Comparison of ENCODE assay signal across 9 cellular contexts in the genomic region with DNA sequence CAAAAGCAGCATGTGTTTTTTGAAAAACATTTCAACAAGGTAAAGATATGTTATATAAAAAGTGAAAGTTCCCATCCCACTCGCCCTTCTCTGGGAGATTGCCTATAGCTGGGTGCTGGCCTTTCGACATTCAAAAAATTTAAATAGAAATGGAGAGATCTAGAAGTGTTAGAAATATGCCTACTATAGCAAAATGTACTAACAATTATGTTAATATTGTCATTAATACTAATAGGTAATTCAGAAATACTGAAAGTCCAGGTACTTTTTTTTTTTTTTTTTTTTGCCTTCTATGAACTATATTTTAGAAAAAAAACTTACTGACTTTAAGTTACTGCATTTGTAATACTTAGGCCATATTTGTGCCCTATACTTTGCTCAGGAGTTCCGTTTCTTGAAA.
A peak's percentile ranks its signal among the peaks of the same experiment; 100 is the strongest.
DNase-seq lines count a peak whose midpoint lies in the region; ATAC-seq, FAIRE-seq and TF ChIP-seq lines count a peak whose summit lies in the region.
"Had no signal": no experiment of that assay in that cellular context is flagged by ENCODE, and none has a peak within 500 bp of the region (broad histone marks: within the 10 kb centered on the region; RNA-seq: fewer than 3 reads in every experiment).

No MANE protein-coding gene starts in this region.

- peak overlapping the region; percentile 71 to 88 for H3K27ac Mint-ChIP-seq in natural killer cell treated with Interleukin-12 subunit alpha and Interleukin-12 subunit beta and Interleukin-15 and Interleukin-18, amount 100 ng/mL, for 72 hours

- no peak for FAIRE-seq in A549 (lab: Jason Lieb, UNC)

- ATAC-seq in A549 (no peak), HG02870 (IDR thresholded peaks at IDR 0.05; ENCODE audit: unreplicated experiment) (no peak), GM18498 (IDR thresholded peaks at IDR 0.05; ENCODE audit: unreplicated experiment) (no peak)
- ATAC-seq in natural killer cell treated with Interleukin-12 subunit alpha and Interleukin-12 subunit beta and Interleukin-15 and Interleukin-18, amount 100 ng/mL, for 72 hours = no peak

- no peaks in the 10 kb centered on the region for H3K9me3 Mint-ChIP-seq in natural killer cell treated with Interleukin-12 subunit alpha and Interleukin-12 subunit beta and Interleukin-15 and Interleukin-18, amount 100 ng/mL, for 72 hours

- no peaks in the 10 kb centered on the region for H4K20me1 ChIP-seq in Loucy (ENCODE audit: insufficient read depth, low read length, poor library complexity, severe bottlenecking)

- H3F3A ChIP-seq in Loucy (ENCODE audit: low read depth) = no peaks in the 10 kb centered on the region

- H3K27me3 Mint-ChIP-seq in natural killer cell treated with Interleukin-12 subunit alpha and Interleukin-12 subunit beta and Interleukin-15 and Interleukin-18, amount 100 ng/mL, for 72 hours = no peaks in the 10 kb centered on the region

- H3K27me3 ChIP-seq in Loucy (ENCODE audit: insufficient read depth, low read length, poor library complexity, severe bottlenecking) (peaks cover 3% of the 10 kb centered on the region), SJCRH30 (no peaks in the 10 kb centered on the region)

- H3K9ac ChIP-seq in Loucy (ENCODE audit: low read depth, low read length, poor library complexity, severe bottlenecking) = peak overlapping the region; percentile 99

- H3K4me3 ChIP-seq in A549 = no peak overlapping the region
- H3K4me3 ChIP-seq in Loucy (ENCODE audit: low read length, poor library complexity, severe bottlenecking) = peak overlapping the region; percentile 97
- H3K4me3 ChIP-seq in choroid plexus epithelial cell (ENCODE audit: low read depth, low read length) = peak overlapping the region; percentile 78
- H3K4me3 ChIP-seq in SJCRH30 = no peak overlapping the region

- TF ChIP-seq CTCF in A549 (IDR thresholded peaks at IDR 0.05) (no peak), Loucy (conservative IDR thresholded peaks at IDR 0.05; ENCODE audit: low read length) (no peak), choroid plexus epithelial cell (conservative IDR thresholded peaks at IDR 0.05; ENCODE audit: low read depth, low read length) (no peak)

- TF ChIP-seq POLR2A in A549 (IDR thresholded peaks at IDR 0.05; ENCODE audit: low read length) = no peak

- POLR2A ChIA-PET in A549 (lab: Yijun Ruan, JAX) = no interaction called here

- no peaks in the 10 kb centered on the region for H3K9me2 ChIP-seq in Loucy (replicated peaks; ENCODE audit: low read depth, low read length)

- DNase-seq in A549 (ENCODE audit: low read depth in 1 of 2, low spot score in 1 of 2) (no peak), choroid plexus epithelial cell (ENCODE audit: low read depth) (no peak), SJCRH30 (no peak), epidermal melanocyte (ENCODE audit: insufficient read length, low spot score) (no peak)
- no peak for DNase-seq in natural killer cell treated with Interleukin-12 subunit alpha and Interleukin-12 subunit beta and Interleukin-15 and Interleukin-18, amount 100 ng/mL, for 72 hours (ENCODE audit: low spot score)
- DNase-seq: activated CD4-positive, alpha-beta T cell treated with anti-CD3 and anti-CD28 coated beads for 1 hour had no signal

- no peaks in the 10 kb centered on the region for H3K36me3 Mint-ChIP-seq in natural killer cell treated with Interleukin-12 subunit alpha and Interleukin-12 subunit beta and Interleukin-15 and Interleukin-18, amount 100 ng/mL, for 72 hours

- peak overlapping the region; percentile 94 for H3K4me3 Mint-ChIP-seq in natural killer cell treated with Interleukin-12 subunit alpha and Interleukin-12 subunit beta and Interleukin-15 and Interleukin-18, amount 100 ng/mL, for 72 hours

- CTCF ChIA-PET in A549 (lab: Yijun Ruan, JAX) = interaction anchor here (1.4 kb wide), 1 partner anchor 66 kb away, joined by 3 read pairs; no protein-coding TSS in a partner anchor

- H2AFZ ChIP-seq in Loucy (ENCODE audit: low read length) = no peak overlapping the region

- no peak for TF ChIP-seq EP300 in A549 (IDR thresholded peaks at IDR 0.05)

- H3K4me1 Mint-ChIP-seq in natural killer cell treated with Interleukin-12 subunit alpha and Interleukin-12 subunit beta and Interleukin-15 and Interleukin-18, amount 100 ng/mL, for 72 hours (ENCODE audit: low read depth in 2 of 2) = peaks cover 48 to 63% of the 10 kb centered on the region in 2 donors

- H3K9me3 ChIP-seq in A549 (no peaks in the 10 kb centered on the region), Loucy (ENCODE audit: insufficient read depth, low read depth, low read length) (no peaks in the 10 kb centered on the region), SJCRH30 (replicated peaks) (no peaks in the 10 kb centered on the region)

- H3K36me3 ChIP-seq in Loucy (ENCODE audit: insufficient read depth, low read length) = no peaks in the 10 kb centered on the region
- H3K36me3 ChIP-seq in SJCRH30 = no peaks in the 10 kb centered on the region

- TF ChIP-seq RAD21 in A549 (conservative IDR thresholded peaks at IDR 0.05 in 1 of 2, IDR thresholded peaks at IDR 0.05 in 1 of 2) = no peak

- no peak overlapping the region for H3K27ac ChIP-seq in A549
- H3K27ac ChIP-seq in SJCRH30 = no peak overlapping the region

- H3K4me1 ChIP-seq in A549 = peaks cover 4% of the 10 kb centered on the region; the same call in 2 of the 3 replicates
- peaks cover 53% of the 10 kb centered on the region for H3K4me1 ChIP-seq in Loucy (ENCODE audit: insufficient read depth, low read length, poor library complexity, severe bottlenecking)
- no peaks in the 10 kb centered on the region for H3K4me1 ChIP-seq in SJCRH30

- H3K4me2 ChIP-seq in A549 (peak overlapping the region; percentile 73), Loucy (ENCODE audit: low read depth, low read length, poor library complexity, severe bottlenecking) (peak overlapping the region; percentile 88)

- H3K79me2 ChIP-seq in Loucy (ENCODE audit: insufficient read depth, low read length) = peaks cover 54% of the 10 kb centered on the region

- WGBS in A549 (ENCODE audit: missing lambda C conversion rate) = 90% methylated on average over 3 of the region's 3 CpGs

TF ChIP-seq in A549, 52 proteins besides CTCF, POLR2A, EP300 and RAD21:
- no peak for TF ChIP-seq FOXS1 (CRISPR knock-in tag; IDR thresholded peaks at IDR 0.05)
- TF ChIP-seq BCL3 (IDR thresholded peaks at IDR 0.05) = no peak
- peak; percentile 14 for TF ChIP-seq MAFK (IDR thresholded peaks at IDR 0.05; ENCODE audit: partially characterized antibody)
- TF ChIP-seq KDM1A (IDR thresholded peaks at IDR 0.05; ENCODE audit: low read depth) = no peak
- no peak for TF ChIP-seq NPAS2 (CRISPR knock-in tag; IDR thresholded peaks at IDR 0.05; ENCODE audit: borderline replicate concordance)

Comparison
In these comparisons a context has a peak if more than half of its experiments do, and no peak if none do; other contexts are left out.
1. H3K4me3 ChIP-seq: peak in Loucy (single experiment) and choroid plexus epithelial cell (single experiment); none in A549 (single experiment) and SJCRH30 (single experiment).